ENCODE assay signal across 1 cellular context in the genomic region with DNA sequence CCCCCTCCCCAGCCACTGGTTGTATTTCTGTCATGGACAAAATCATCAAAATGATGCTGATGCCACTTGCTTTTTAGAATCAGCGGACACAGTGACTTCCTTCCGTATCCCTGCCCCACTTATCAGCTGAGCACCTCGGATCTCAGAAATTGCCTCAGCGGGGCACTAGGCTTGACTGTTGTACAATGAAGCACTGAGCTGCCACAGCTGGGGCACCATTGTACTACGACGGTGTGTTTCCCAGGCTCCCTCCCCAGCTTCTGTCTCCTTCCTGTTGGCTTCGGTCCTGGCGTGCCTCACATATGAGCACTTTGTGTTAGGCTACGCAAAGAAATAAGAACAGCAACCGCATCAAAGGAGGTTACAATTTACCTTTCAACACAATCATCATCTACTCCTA.
TF ChIP-seq lines count a peak whose summit lies in the region.

No MANE protein-coding gene starts in this region.

TF ChIP-seq in GM23338, 12 proteins besides CTCF, POLR2A, EP300 and RAD21 (continued from another document):
- TF ChIP-seq, protein P1, sequence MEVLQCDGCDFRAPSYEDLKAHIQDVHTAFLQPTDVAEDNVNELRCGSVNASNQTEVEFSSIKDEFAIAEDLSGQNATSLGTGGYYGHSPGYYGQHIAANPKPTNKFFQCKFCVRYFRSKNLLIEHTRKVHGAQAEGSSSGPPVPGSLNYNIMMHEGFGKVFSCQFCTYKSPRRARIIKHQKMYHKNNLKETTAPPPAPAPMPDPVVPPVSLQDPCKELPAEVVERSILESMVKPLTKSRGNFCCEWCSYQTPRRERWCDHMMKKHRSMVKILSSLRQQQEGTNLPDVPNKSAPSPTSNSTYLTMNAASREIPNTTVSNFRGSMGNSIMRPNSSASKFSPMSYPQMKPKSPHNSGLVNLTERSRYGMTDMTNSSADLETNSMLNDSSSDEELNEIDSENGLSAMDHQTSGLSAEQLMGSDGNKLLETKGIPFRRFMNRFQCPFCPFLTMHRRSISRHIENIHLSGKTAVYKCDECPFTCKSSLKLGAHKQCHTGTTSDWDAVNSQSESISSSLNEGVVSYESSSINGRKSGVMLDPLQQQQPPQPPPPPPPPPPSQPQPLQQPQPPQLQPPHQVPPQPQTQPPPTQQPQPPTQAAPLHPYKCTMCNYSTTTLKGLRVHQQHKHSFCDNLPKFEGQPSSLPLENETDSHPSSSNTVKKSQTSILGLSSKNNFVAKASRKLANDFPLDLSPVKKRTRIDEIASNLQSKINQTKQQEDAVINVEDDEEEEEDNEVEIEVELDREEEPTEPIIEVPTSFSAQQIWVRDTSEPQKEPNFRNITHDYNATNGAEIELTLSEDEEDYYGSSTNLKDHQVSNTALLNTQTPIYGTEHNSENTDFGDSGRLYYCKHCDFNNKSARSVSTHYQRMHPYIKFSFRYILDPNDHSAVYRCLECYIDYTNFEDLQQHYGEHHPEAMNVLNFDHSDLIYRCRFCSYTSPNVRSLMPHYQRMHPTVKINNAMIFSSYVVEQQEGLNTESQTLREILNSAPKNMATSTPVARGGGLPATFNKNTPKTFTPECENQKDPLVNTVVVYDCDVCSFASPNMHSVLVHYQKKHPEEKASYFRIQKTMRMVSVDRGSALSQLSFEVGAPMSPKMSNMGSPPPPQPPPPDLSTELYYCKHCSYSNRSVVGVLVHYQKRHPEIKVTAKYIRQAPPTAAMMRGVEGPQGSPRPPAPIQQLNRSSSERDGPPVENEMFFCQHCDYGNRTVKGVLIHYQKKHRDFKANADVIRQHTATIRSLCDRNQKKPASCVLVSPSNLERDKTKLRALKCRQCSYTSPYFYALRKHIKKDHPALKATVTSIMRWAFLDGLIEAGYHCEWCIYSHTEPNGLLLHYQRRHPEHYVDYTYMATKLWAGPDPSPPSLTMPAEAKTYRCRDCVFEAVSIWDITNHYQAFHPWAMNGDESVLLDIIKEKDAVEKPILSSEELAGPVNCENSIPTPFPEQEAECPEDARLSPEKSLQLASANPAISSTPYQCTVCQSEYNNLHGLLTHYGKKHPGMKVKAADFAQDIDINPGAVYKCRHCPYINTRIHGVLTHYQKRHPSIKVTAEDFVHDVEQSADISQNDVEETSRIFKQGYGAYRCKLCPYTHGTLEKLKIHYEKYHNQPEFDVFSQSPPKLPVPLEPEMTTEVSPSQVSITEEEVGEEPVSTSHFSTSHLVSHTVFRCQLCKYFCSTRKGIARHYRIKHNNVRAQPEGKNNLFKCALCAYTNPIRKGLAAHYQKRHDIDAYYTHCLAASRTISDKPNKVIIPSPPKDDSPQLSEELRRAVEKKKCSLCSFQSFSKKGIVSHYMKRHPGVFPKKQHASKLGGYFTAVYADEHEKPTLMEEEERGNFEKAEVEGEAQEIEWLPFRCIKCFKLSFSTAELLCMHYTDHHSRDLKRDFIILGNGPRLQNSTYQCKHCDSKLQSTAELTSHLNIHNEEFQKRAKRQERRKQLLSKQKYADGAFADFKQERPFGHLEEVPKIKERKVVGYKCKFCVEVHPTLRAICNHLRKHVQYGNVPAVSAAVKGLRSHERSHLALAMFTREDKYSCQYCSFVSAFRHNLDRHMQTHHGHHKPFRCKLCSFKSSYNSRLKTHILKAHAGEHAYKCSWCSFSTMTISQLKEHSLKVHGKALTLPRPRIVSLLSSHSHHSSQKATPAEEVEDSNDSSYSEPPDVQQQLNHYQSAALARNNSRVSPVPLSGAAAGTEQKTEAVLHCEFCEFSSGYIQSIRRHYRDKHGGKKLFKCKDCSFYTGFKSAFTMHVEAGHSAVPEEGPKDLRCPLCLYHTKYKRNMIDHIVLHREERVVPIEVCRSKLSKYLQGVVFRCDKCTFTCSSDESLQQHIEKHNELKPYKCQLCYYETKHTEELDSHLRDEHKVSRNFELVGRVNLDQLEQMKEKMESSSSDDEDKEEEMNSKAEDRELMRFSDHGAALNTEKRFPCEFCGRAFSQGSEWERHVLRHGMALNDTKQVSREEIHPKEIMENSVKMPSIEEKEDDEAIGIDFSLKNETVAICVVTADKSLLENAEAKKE (CRISPR knock-in tag; IDR thresholded peaks at IDR 0.05): no peak
- TF ChIP-seq JUNB (IDR thresholded peaks at IDR 0.05; ENCODE audit: unreplicated experiment) (no peak), EZH2phosphoT487 (IDR thresholded peaks at IDR 0.05; ENCODE audit: unreplicated experiment) (no peak)
